In the genomic region with DNA sequence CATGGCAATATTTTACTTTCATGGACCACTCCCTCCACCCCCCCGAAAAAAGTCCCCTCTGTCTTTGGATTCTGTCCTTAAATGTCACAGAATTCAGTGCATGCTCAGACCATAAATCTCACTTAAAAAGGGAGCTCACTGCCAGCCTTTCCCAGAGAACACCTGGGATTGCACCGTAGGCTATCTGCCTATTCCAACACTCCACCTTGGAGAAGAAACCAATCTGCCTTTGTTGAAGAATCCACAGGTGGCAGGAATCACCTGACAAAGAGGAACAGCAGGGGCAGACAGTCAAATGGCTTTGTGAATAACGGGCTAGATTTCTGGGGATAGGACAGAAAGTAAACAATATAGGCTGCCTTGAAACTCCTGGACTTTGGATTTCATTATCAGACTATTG, we compare ENCODE assay signal across 17 cellular contexts.
"Had no signal": no experiment of that assay in that cellular context is flagged by ENCODE, and none has a peak within 500 bp of the region (broad histone marks: within the 10 kb centered on the region; RNA-seq: fewer than 3 reads in every experiment).

No MANE protein-coding gene starts in this region.

- DNase-seq: activated CD4-positive, alpha-beta T cell treated with anti-CD3 and anti-CD28 coated beads for 36 hours; activated CD8-positive, alpha-beta memory T cell treated with anti-CD3 and anti-CD28 coated beads, Interleukin-2, amount 50 U/mL, for 48 hours; activated CD8-positive, alpha-beta T cell treated with anti-CD3 and anti-CD28 coated beads, Interleukin-2, amount 10 ng/mL, durations not matched to agents 7 days and 5 days; aorta; hypothalamus; mammary epithelial cell; mucosa of descending colon; naive thymus-derived CD8-positive, alpha-beta T cell; nucleus accumbens; small intestine; tibial artery; uterus had no signal

- H3K9me3 ChIP-seq: mucosa of descending colon, right atrium auricular region, tibial artery, uterus had no signal

- H3K27me3 ChIP-seq: right atrium auricular region, tibial artery, uterus had no signal

- H3K27ac ChIP-seq: right atrium auricular region, tibial artery, uterus had no signal

- ATAC-seq: activated CD4-positive, alpha-beta T cell treated with anti-CD3 and anti-CD28 coated beads for 36 hours; activated CD8-positive, alpha-beta T cell treated with anti-CD3 and anti-CD28 coated beads, Interleukin-2, amount 10 ng/mL, durations not matched to agents 7 days and 5 days; esophagus mucosa; left lobe of liver; mucosa of descending colon; naive thymus-derived CD8-positive, alpha-beta T cell had no signal

- H3K4me1 ChIP-seq: right atrium auricular region, tibial artery, uterus had no signal

- H3K36me3 ChIP-seq: right atrium auricular region, tibial artery, uterus had no signal

- FAIRE-seq: bronchial epithelial cell, endometrium, small intestine had no signal

- H3K4me3 ChIP-seq: mucosa of descending colon, right atrium auricular region, tibial artery, uterus had no signal
